ENCODE assay signal across 23 cellular contexts in genomic region chr17:27986805-27987684, GRCh38. TPM values are rescaled to one million over a fixed set of nuclear protein-coding genes. Genes with fewer than 3 reads are reported as not detected.
DNase-seq lines count a peak whose midpoint lies in the region; ATAC-seq, FAIRE-seq and TF ChIP-seq lines count a peak whose summit lies in the region.
"Had no signal": no experiment of that assay in that cellular context is flagged by ENCODE, and none has a peak within 500 bp of the region (broad histone marks: within the 10 kb centered on the region; RNA-seq: fewer than 3 reads in every experiment).

No MANE protein-coding gene starts in this region.

- no peaks in the 10 kb centered on the region for H3K36me3 ChIP-seq in Peyer's patch
- H3K36me3 ChIP-seq: neutrophil, sigmoid colon, tibial nerve had no signal

- peak; percentile 77 for FAIRE-seq in D721Med (lab: Jason Lieb, UNC)
- FAIRE-seq: GM12891, islet of Langerhans had no signal

- ATAC-seq in GM21423 (IDR thresholded peaks at IDR 0.05; ENCODE audit: unreplicated experiment): no peak
- ATAC-seq: activated T-cell treated with anti-CD3 and anti-CD28 coated beads, Interleukin-2, amount 50 U/mL, for 72 hours had no signal

- peaks cover 0 to 4% (median 0%) of the 10 kb centered on the region in 4 donors for H3K4me1 ChIP-seq in Peyer's patch
- H3K4me1 ChIP-seq: sigmoid colon had no signal

- no peaks in the 10 kb centered on the region for H3K27me3 ChIP-seq in Peyer's patch
- H3K27me3 ChIP-seq: tibial nerve had no signal

- H3K27ac ChIP-seq in Peyer's patch: no peak overlapping the region
- H3K27ac ChIP-seq: neutrophil, tibial nerve had no signal

- no peak overlapping the region for H3K4me3 ChIP-seq in cardiac fibroblast (replicated peaks in 1 of 2; ENCODE audit: low read depth in 2 of 2, low read length in 2 of 2)
- H3K4me3 ChIP-seq in Peyer's patch: no peak overlapping the region
- H3K4me3 ChIP-seq: sigmoid colon, tibial nerve had no signal

- TF ChIP-seq POLR2A in Peyer's patch (IDR thresholded peaks at IDR 0.05): no peak

- no peak for DNase-seq in D721Med (ENCODE audit: insufficient read length, low spot score)
- DNase-seq in OCI-M1 (lab: John Stamatoyannopoulos, UW): peak; percentile 99
- DNase-seq in cardiac fibroblast (ENCODE audit: low read depth in 2 of 2): peak; percentile 39 to 68
- DNase-seq in lung microvascular endothelial cell (ENCODE audit: low read depth in 2 of 2): peak; percentile 27 to 57
- no peak for DNase-seq in Peyer's patch
- no peak for DNase-seq in HuH-7 (ENCODE audit: low spot score)
- DNase-seq: activated CD4-positive, alpha-beta T cell treated with anti-CD3 and anti-CD28 coated beads, Interleukin-2, amount 50 U/mL, for 4 hours; activated CD4-positive, CD25-positive, alpha-beta regulatory T cell; activated T-cell treated with anti-CD3 and anti-CD28 coated beads, Interleukin-2, amount 50 U/mL, for 72 hours; naive B cell; NCI-H146; NCI-H2107; NCI-H345; NCI-H69; SIG-M5; sigmoid colon; stimulated activated CD4-positive, alpha-beta T cell treated with anti-CD3 and anti-CD28 coated beads, Interleukin-4, amount 100 ng/mL, for 1 hour; T-helper 9 cell had no signal

- no peak for TF ChIP-seq CTCF in D721Med (IDR thresholded peaks at IDR 0.05; ENCODE audit: insufficient read depth, missing control alignments)
- no peak for TF ChIP-seq CTCF in cardiac fibroblast (IDR thresholded peaks at IDR 0.05; ENCODE audit: low read depth, low read length)
- TF ChIP-seq CTCF in Peyer's patch (IDR thresholded peaks at IDR 0.05): no peak

- no peaks in the 10 kb centered on the region for H3K9me3 ChIP-seq in Peyer's patch
- H3K9me3 ChIP-seq: neutrophil, sigmoid colon, tibial nerve had no signal

RNA-seq across cellular contexts. Expression of gene NLK, which starts 55.4 kb away (rescaled TPM):
- total RNA-seq in lung microvascular endothelial cell (24.6 and 31.9 TPM in 2 replicates), Peyer's patch (10 to 100 TPM; 20.5 to 45.4 (median 27.1) TPM)

Comparison
In these comparisons a context has a peak if more than half of its experiments do, and no peak if none do; other contexts are left out.
1. DNase-seq: peak in OCI-M1 (single experiment), cardiac fibroblast (2 of 2) and lung microvascular endothelial cell (2 of 2); none in D721Med (single experiment), Peyer's patch (0 of 3) and HuH-7 (single experiment).